ENCODE assay signal across 8 cellular contexts in genomic region chr1:224203243-224204016, GRCh38. TPM values are rescaled to one million over a fixed set of nuclear protein-coding genes. Genes with fewer than 3 reads are reported as not detected.
DNase-seq lines count a peak whose midpoint lies in the region; ATAC-seq, FAIRE-seq and TF ChIP-seq lines count a peak whose summit lies in the region.

No MANE protein-coding gene starts in this region.

- no peak overlapping the region for H3K4me3 ChIP-seq in HUES6 (ENCODE audit: low read depth, low read length)

- H3K36me3 ChIP-seq in HUES6 (ENCODE audit: control insufficient read depth, insufficient read depth, low read length): no peaks in the 10 kb centered on the region

- peak overlapping the region; percentile 75 for H3K27ac ChIP-seq in HUES6 (ENCODE audit: low read depth, low read length)

- H3K4me1 Mint-ChIP-seq in brain (peaks cover 31% of the 10 kb centered on the region), mesothelial cell of epicardium (peaks cover 31% of the 10 kb centered on the region)

- TF ChIP-seq CTCF in brain (conservative IDR thresholded peaks at IDR 0.05) (no peak), mesothelial cell of epicardium (IDR thresholded peaks at IDR 0.05; ENCODE audit: unreplicated experiment) (no peak)

- H3K27ac Mint-ChIP-seq in brain: peak overlapping the region in 3 of 5 experiments; percentile 38 to 74 (median 65)
- peak overlapping the region; percentile 88 for H3K27ac Mint-ChIP-seq in mesothelial cell of epicardium

- no peaks in the 10 kb centered on the region for H3K27me3 Mint-ChIP-seq in brain
- no peaks in the 10 kb centered on the region for H3K27me3 Mint-ChIP-seq in mesothelial cell of epicardium (ENCODE audit: low read depth)

- no peak overlapping the region for H3K9ac ChIP-seq in HUES6 (ENCODE audit: low read length)

- H3K36me3 Mint-ChIP-seq in brain (peaks cover 13% of the 10 kb centered on the region), mesothelial cell of epicardium (no peaks in the 10 kb centered on the region)

- H3K9me3 ChIP-seq in HUES6 (ENCODE audit: control insufficient read depth, insufficient read depth, low read depth, low read length): no peaks in the 10 kb centered on the region

- H3K9me3 Mint-ChIP-seq in brain: no peaks in the 10 kb centered on the region
- no peaks in the 10 kb centered on the region for H3K9me3 Mint-ChIP-seq in mesothelial cell of epicardium

- peak; percentile 55 for ATAC-seq in GM19397 (IDR thresholded peaks at IDR 0.05; ENCODE audit: unreplicated experiment)

- no peaks in the 10 kb centered on the region for H3K27me3 ChIP-seq in HUES6 (ENCODE audit: control insufficient read depth, insufficient read depth, low read length)

- no peak for FAIRE-seq in urothelium cell line (lab: Jason Lieb, UNC)

- DNase-seq in AG08396 (ENCODE audit: low spot score): peak; percentile 46
- no peak for DNase-seq in mesothelial cell of epicardium (ENCODE audit: low spot score in 2 of 2, unreplicated experiment in 2 of 2)
- DNase-seq in NCI-H187 (lab: John Stamatoyannopoulos, UW): no peak
- no peak for DNase-seq in KG1 (lab: John Stamatoyannopoulos, UW)
- DNase-seq in urothelium cell line (ENCODE audit: low spot score): no peak

- H3K4me1 ChIP-seq in HUES6 (ENCODE audit: control insufficient read depth, insufficient read depth, low read length): peaks cover 23% of the 10 kb centered on the region

- H3K4me3 Mint-ChIP-seq in brain (no peak overlapping the region), mesothelial cell of epicardium (no peak overlapping the region)

RNA-seq across cellular contexts. Expression of gene DEGS1, which starts 20.4 kb away (rescaled TPM):
- polyA plus RNA-seq in brain (ENCODE audit: insufficient read depth, low read depth, low replicate concordance): 47.3 TPM
- total RNA-seq in mesothelial cell of epicardium: 53.9 to 55.6 TPM (median 55.4 TPM) in 3 replicates
